Comparison of ENCODE assay signal across 1 cellular context in the genomic region with DNA sequence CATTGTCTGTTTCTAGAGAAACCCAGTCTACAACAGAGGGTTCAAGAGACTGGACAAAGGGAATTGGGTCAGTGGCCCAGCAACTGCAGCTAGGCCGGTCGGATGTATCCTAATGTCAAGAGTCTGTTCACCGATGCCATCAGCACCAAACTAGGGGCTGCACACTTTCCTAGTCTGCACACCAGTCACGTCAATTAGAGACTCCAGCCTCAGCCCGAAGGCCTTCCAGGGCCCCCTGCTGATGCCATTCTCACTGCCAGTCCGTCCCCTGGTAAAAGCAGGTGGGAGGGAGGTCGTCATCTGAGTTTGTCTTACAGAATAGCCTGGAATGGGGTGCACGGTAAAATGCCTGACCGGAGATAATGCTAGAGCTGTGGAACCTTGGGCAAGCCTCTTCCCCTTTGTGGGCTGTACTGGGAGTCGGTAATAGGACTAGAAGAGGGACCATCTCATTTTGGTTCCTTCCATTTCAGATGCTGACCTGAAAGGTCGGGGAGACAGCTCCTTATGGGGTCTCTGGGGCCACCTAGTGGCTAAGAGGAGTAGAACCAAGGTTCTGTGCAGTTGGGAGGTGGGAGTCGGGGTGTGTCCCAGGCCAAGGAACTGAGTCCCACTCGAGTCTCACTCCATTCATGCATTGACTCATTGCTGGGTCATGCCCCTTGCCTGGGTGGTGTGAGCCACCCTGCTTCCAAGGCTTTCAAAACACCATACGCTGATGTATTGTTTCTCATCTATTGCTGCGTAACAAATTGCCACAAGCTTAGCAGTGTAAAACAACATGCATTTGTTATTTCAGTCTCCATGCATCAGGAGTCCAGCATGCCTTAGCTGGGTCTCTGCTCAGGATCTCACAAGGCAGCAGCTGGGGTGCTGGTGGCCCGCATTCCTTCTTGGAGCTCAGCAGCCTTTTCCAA.
TF ChIP-seq lines count a peak whose summit lies in the region.

No MANE protein-coding gene starts in this region.

TF ChIP-seq in endothelial cell of umbilical vein, 7 proteins besides CTCF, POLR2A, EP300 and RAD21:
- TF ChIP-seq MYC (IDR thresholded peaks at IDR 0.05; ENCODE audit: low read depth, low read length): no peak
- no peak for TF ChIP-seq JUN (IDR thresholded peaks at IDR 0.05; ENCODE audit: borderline replicate concordance, insufficient read depth, insufficient read length, low read depth)
- no peak for TF ChIP-seq FOS (IDR thresholded peaks at IDR 0.05; ENCODE audit: borderline replicate concordance, insufficient read depth, low read length)
- no peak for TF ChIP-seq GATA2 (IDR thresholded peaks at IDR 0.05; ENCODE audit: insufficient read depth, insufficient read length, low read depth, low read length)
- no peak for TF ChIP-seq EZH2 (IDR thresholded peaks at IDR 0.05; ENCODE audit: borderline replicate concordance, low read depth, low read length, severe bottlenecking)
- no peak for TF ChIP-seq POLR2AphosphoS5 (IDR thresholded peaks at IDR 0.05; ENCODE audit: insufficient read depth, low read depth, low read length)
- TF ChIP-seq, protein P1, sequence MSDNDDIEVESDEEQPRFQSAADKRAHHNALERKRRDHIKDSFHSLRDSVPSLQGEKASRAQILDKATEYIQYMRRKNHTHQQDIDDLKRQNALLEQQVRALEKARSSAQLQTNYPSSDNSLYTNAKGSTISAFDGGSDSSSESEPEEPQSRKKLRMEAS (IDR thresholded peaks at IDR 0.05; ENCODE audit: insufficient read depth, insufficient read length): no peak
